ENCODE assay signal across 17 cellular contexts in the genomic region with DNA sequence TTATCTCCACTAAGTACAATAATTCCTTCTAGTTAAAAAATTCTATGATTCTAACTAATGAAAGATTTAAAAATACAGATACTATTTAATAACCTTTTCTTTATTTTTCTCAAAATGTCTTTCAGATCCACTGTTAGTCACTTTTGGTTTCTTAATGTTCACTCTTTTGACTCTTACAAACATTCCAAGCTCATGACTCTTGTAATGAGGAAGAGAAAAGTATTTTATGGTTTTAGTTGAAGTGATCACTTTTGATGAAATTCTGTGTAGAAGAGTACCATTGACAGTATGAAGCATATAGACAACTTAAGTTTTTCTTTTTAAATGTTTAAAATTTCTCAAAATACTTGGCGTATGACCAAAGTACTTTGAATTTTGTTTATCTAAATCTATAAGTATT. TPM values are rescaled to one million over a fixed set of nuclear protein-coding genes. Genes with fewer than 3 reads are reported as not detected.
A peak's percentile ranks its signal among the peaks of the same experiment; 100 is the strongest.
DNase-seq lines count a peak whose midpoint lies in the region; FAIRE-seq and TF ChIP-seq lines count a peak whose summit lies in the region.
"Had no signal": no experiment of that assay in that cellular context is flagged by ENCODE, and none has a peak within 500 bp of the region (broad histone marks: within the 10 kb centered on the region; RNA-seq: fewer than 3 reads in every experiment).

No MANE protein-coding gene starts in this region.

- H4K20me1 ChIP-seq in astrocyte (ENCODE audit: insufficient read depth, low read length): no peaks in the 10 kb centered on the region

- H3K9me3 Mint-ChIP-seq in astrocyte (ENCODE audit: unreplicated experiment): no peaks in the 10 kb centered on the region
- H3K9me3 Mint-ChIP-seq: activated CD4-positive, alpha-beta memory T cell treated with anti-CD3 and anti-CD28 coated beads for 36 hours; activated T-cell treated with anti-CD3 and anti-CD28 coated beads, Interleukin-2, amount 50 U/mL, for 72 hours had no signal

- no peak overlapping the region for H2AFZ ChIP-seq in astrocyte (ENCODE audit: low read depth, low read length)

- H3K4me3 ChIP-seq in astrocyte (ENCODE audit: insufficient read depth, low read depth, low read length) (no peak overlapping the region), fibroblast of villous mesenchyme (ENCODE audit: low read depth, low read length) (no peak overlapping the region), small intestine (ENCODE audit: low read depth in 1 of 2, low read length in 2 of 2) (no peak overlapping the region)
- H3K4me3 ChIP-seq: skin epidermis, tibial nerve had no signal

- peaks cover 36% of the 10 kb centered on the region for H3K36me3 ChIP-seq in astrocyte (ENCODE audit: insufficient read depth, low read length)
- H3K36me3 ChIP-seq in small intestine (ENCODE audit: control insufficient read depth in 2 of 2, insufficient read depth in 2 of 2, low read length in 2 of 2): peaks cover 15 to 17% of the 10 kb centered on the region in 2 donors

- no peaks in the 10 kb centered on the region for H3K4me1 Mint-ChIP-seq in astrocyte (ENCODE audit: low read depth, unreplicated experiment)
- H3K4me1 Mint-ChIP-seq: activated naive CD8-positive, alpha-beta T cell treated with anti-CD3 and anti-CD28 coated beads for 36 hours had no signal

- peaks cover 16% of the 10 kb centered on the region for H3K4me1 ChIP-seq in astrocyte (ENCODE audit: insufficient read depth, low read length)
- no peaks in the 10 kb centered on the region for H3K4me1 ChIP-seq in small intestine (ENCODE audit: control insufficient read depth in 2 of 2, insufficient read depth in 1 of 2, low read depth in 1 of 2, low read length in 1 of 2)
- H3K4me1 ChIP-seq: tibial nerve had no signal

- H3K9me3 ChIP-seq in astrocyte (ENCODE audit: insufficient read depth, low read depth, low read length): no peaks in the 10 kb centered on the region
- H3K9me3 ChIP-seq in small intestine (ENCODE audit: control insufficient read depth, low read depth): no peaks in the 10 kb centered on the region
- H3K9me3 ChIP-seq: tibial nerve had no signal

- peaks cover 8% of the 10 kb centered on the region for H3K36me3 Mint-ChIP-seq in astrocyte (ENCODE audit: low read depth, unreplicated experiment)

- no peak overlapping the region for H3K27ac Mint-ChIP-seq in astrocyte (ENCODE audit: unreplicated experiment)
- H3K27ac Mint-ChIP-seq: activated CD4-positive, alpha-beta memory T cell treated with anti-CD3 and anti-CD28 coated beads for 36 hours; activated naive CD8-positive, alpha-beta T cell treated with anti-CD3 and anti-CD28 coated beads for 36 hours; activated T-cell treated with anti-CD3 and anti-CD28 coated beads, Interleukin-2, amount 50 U/mL, for 72 hours had no signal

- WGBS in small intestine, 3 donors: 94 to 100% (median 98%) methylated on average over 1 of the region's 1 CpG

- no peaks in the 10 kb centered on the region for H3K27me3 Mint-ChIP-seq in astrocyte (ENCODE audit: low read depth, unreplicated experiment)
- H3K27me3 Mint-ChIP-seq: activated CD4-positive, alpha-beta memory T cell treated with anti-CD3 and anti-CD28 coated beads for 36 hours; activated naive CD8-positive, alpha-beta T cell treated with anti-CD3 and anti-CD28 coated beads for 36 hours had no signal

- no peak for FAIRE-seq in astrocyte (lab: Jason Lieb, UNC)
- peak; percentile 80 for FAIRE-seq in small intestine (lab: Jason Lieb, UNC)

- DNase-seq in HT1080 (ENCODE audit: low read depth) (peak; percentile 64), astrocyte (ENCODE audit: low read depth) (no peak), fibroblast of villous mesenchyme (ENCODE audit: low read depth) (peak; percentile 33), small intestine (no peak), mesenteric fat pad (ENCODE audit: low spot score) (no peak), UCSD-AML1 (lab: John Stamatoyannopoulos, UW; ENCODE audit: unreplicated experiment) (no peak), D341Med (ENCODE audit: low spot score) (no peak)
- DNase-seq: activated CD4-positive, alpha-beta memory T cell treated with anti-CD3 and anti-CD28 coated beads for 36 hours; activated naive CD8-positive, alpha-beta T cell treated with anti-CD3 and anti-CD28 coated beads for 36 hours; activated T-cell treated with anti-CD3 and anti-CD28 coated beads, Interleukin-2, amount 50 U/mL, for 72 hours; cerebellar nuclear complex; NCI-H2081; NCI-H69; occipital lobe; WERI-Rb-1 had no signal

- no peaks in the 10 kb centered on the region for H3K79me2 ChIP-seq in astrocyte (ENCODE audit: insufficient read depth, low read length)

- H3K4me2 ChIP-seq in astrocyte (ENCODE audit: low read length): peak overlapping the region; percentile 57

- TF ChIP-seq CTCF in astrocyte (IDR thresholded peaks at IDR 0.05; ENCODE audit: insufficient read depth, low read depth, low read length) (no peak), fibroblast of villous mesenchyme (IDR thresholded peaks at IDR 0.05; ENCODE audit: insufficient read depth, low read depth, low read length) (no peak)

- H3K27ac ChIP-seq in astrocyte (ENCODE audit: low read depth, low read length): peak overlapping the region; percentile 62
- H3K27ac ChIP-seq in small intestine (ENCODE audit: low read depth in 1 of 2, low read length in 1 of 2): no peak overlapping the region
- H3K27ac ChIP-seq: WERI-Rb-1 had no signal

- no peaks in the 10 kb centered on the region for H3K27me3 ChIP-seq in astrocyte (ENCODE audit: insufficient read depth, low read length)
- H3K27me3 ChIP-seq in small intestine (ENCODE audit: control insufficient read depth in 2 of 2, insufficient read depth in 2 of 2, low read length in 2 of 2): no peaks in the 10 kb centered on the region
- H3K27me3 ChIP-seq: tibial nerve had no signal

- no peak overlapping the region for H3K9ac ChIP-seq in astrocyte (ENCODE audit: low read length)

- no peak overlapping the region for H3K4me3 Mint-ChIP-seq in astrocyte (ENCODE audit: unreplicated experiment)
- H3K4me3 Mint-ChIP-seq: activated CD4-positive, alpha-beta memory T cell treated with anti-CD3 and anti-CD28 coated beads for 36 hours; activated naive CD8-positive, alpha-beta T cell treated with anti-CD3 and anti-CD28 coated beads for 36 hours; activated T-cell treated with anti-CD3 and anti-CD28 coated beads, Interleukin-2, amount 50 U/mL, for 72 hours had no signal

RNA-seq across cellular contexts. Expression of gene COG3, which starts 27.8 kb away (rescaled TPM):
- total RNA-seq in HT1080 (2014; rRNA removed; shearing (Covaris generic)): 30.5 and 42.1 TPM in 2 replicates
- 28.6 and 31.2 TPM in 2 replicates for polyA plus RNA-seq in HT1080 (2015; cell fraction: cytosol; rRNA removed)
- 49.5 and 55.7 TPM in 2 replicates for polyA plus RNA-seq in HT1080 (2015; cell fraction: nucleus; rRNA removed)
- total RNA-seq in astrocyte (23.9 and 24.9 TPM in 2 replicates), fibroblast of villous mesenchyme (39.6 and 41.0 TPM in 2 replicates), mesenteric fat pad (19.9 TPM)
- polyA plus RNA-seq in small intestine: 10 to 100 TPM; 15.9 to 29.4 (median 18.6) TPM

Comparison
In these comparisons a context has a peak if more than half of its experiments do, and no peak if none do; other contexts are left out.
1. DNase-seq: peak in HT1080 (single experiment) and fibroblast of villous mesenchyme (single experiment); none in astrocyte (single experiment), small intestine (single experiment), mesenteric fat pad (single experiment), UCSD-AML1 (single experiment) and D341Med (single experiment).